Comparison of ENCODE assay signal across 24 cellular contexts in the genomic region with DNA sequence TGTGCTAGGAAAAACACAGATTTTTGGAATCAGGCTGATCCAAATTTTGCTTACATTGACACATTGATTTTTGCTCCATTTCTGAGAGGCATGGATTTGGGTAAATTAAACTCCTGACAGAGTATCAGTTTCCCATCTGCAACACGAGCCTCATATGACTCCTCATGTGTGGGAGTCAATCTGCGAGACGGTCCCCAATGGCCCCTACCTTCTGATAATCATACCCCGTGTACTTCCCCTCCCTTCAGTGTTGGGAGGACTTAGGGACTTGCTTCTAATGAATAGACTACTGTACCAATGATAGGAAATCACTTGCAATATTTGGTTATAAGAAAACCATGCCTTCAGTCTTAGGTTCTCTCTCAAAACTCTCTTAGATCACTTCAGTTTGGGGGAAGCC.
DNase-seq lines count a peak whose midpoint lies in the region; ATAC-seq and TF ChIP-seq lines count a peak whose summit lies in the region.
"Had no signal": no experiment of that assay in that cellular context is flagged by ENCODE, and none has a peak within 500 bp of the region (broad histone marks: within the 10 kb centered on the region; RNA-seq: fewer than 3 reads in every experiment).

No MANE protein-coding gene starts in this region.

- H3K27me3 ChIP-seq in Loucy (ENCODE audit: insufficient read depth, low read length, poor library complexity, severe bottlenecking) (no peaks in the 10 kb centered on the region), SJCRH30 (no peaks in the 10 kb centered on the region)
- H3K27me3 ChIP-seq: ovary, right atrium auricular region, spleen, suprapubic skin, vagina had no signal

- no peak for DNase-seq in activated naive CD4-positive, alpha-beta T cell treated with Interleukin-2 at 50 U/mL for 16 hours
- DNase-seq in central memory CD8-positive, alpha-beta T cell (ENCODE audit: low spot score in 2 of 2): no peak
- no peak for DNase-seq in SJCRH30
- DNase-seq: activated gamma-delta T cell; dermis blood vessel endothelial cell; DMS153; GDM1; glutamatergic neuron; H7; NCI-H2107; NCI-H510A treated with DMSO at 0.1 percent for 48 hours; ovary; spleen; stimulated activated CD8-positive, alpha-beta memory T cell treated with anti-CD3 and anti-CD28 coated beads, Interleukin-4, amount 100 ng/mL, for 48 hours had no signal

- H4K20me1 ChIP-seq in Loucy (ENCODE audit: insufficient read depth, low read length, poor library complexity, severe bottlenecking): no peaks in the 10 kb centered on the region

- peak overlapping the region; percentile 43; the same call in 1 of the 2 replicates for H2AFZ ChIP-seq in Loucy (ENCODE audit: low read length)

- peak overlapping the region; percentile 61 for H3K4me2 ChIP-seq in Loucy (ENCODE audit: low read depth, low read length, poor library complexity, severe bottlenecking)

- H3K4me3 ChIP-seq in Loucy (ENCODE audit: low read length, poor library complexity, severe bottlenecking) (peak overlapping the region; percentile 40), SJCRH30 (no peak overlapping the region)
- H3K4me3 ChIP-seq: ovary, right atrium auricular region, spleen, suprapubic skin, vagina had no signal

- H3K79me2 ChIP-seq in Loucy (ENCODE audit: insufficient read depth, low read length): no peaks in the 10 kb centered on the region

- H3K4me1 ChIP-seq in Loucy (ENCODE audit: insufficient read depth, low read length, poor library complexity, severe bottlenecking): peaks cover 35% of the 10 kb centered on the region
- H3K4me1 ChIP-seq in SJCRH30: peaks cover 9% of the 10 kb centered on the region
- H3K4me1 ChIP-seq: right atrium auricular region, suprapubic skin, vagina had no signal

- H3K4me1 Mint-ChIP-seq in activated naive CD4-positive, alpha-beta T cell treated with anti-CD3 and anti-CD28 coated beads, Interleukin-2, amount 50 U/mL, for 24 hours: peaks cover 58% of the 10 kb centered on the region
- peaks cover 62% of the 10 kb centered on the region for H3K4me1 Mint-ChIP-seq in central memory CD8-positive, alpha-beta T cell
- H3K4me1 Mint-ChIP-seq in stimulated activated naive CD8-positive, alpha-beta T cell treated with anti-CD3 and anti-CD28 coated beads, Interleukin-15, Interleukin-2, amounts not matched to agents 100 ng/mL and 50 ng/mL, for 24 hours (ENCODE audit: low read depth): peaks cover 68% of the 10 kb centered on the region
- H3K4me1 Mint-ChIP-seq: CD14-positive monocyte had no signal

- H3K27me3 Mint-ChIP-seq in activated naive CD4-positive, alpha-beta T cell treated with anti-CD3 and anti-CD28 coated beads, Interleukin-2, amount 50 U/mL, for 24 hours: no peaks in the 10 kb centered on the region
- peaks cover 2% of the 10 kb centered on the region for H3K27me3 Mint-ChIP-seq in central memory CD8-positive, alpha-beta T cell
- H3K27me3 Mint-ChIP-seq in stimulated activated naive CD8-positive, alpha-beta T cell treated with anti-CD3 and anti-CD28 coated beads, Interleukin-15, Interleukin-2, amounts not matched to agents 100 ng/mL and 50 ng/mL, for 24 hours: no peaks in the 10 kb centered on the region

- no peak for TF ChIP-seq CTCF in Loucy (conservative IDR thresholded peaks at IDR 0.05; ENCODE audit: low read length)

- no peaks in the 10 kb centered on the region for H3K9me2 ChIP-seq in Loucy (replicated peaks; ENCODE audit: low read depth, low read length)

- no peaks in the 10 kb centered on the region for H3K36me3 Mint-ChIP-seq in activated naive CD4-positive, alpha-beta T cell treated with anti-CD3 and anti-CD28 coated beads, Interleukin-2, amount 50 U/mL, for 24 hours
- H3K36me3 Mint-ChIP-seq in central memory CD8-positive, alpha-beta T cell (ENCODE audit: insufficient read depth): no peaks in the 10 kb centered on the region
- no peaks in the 10 kb centered on the region for H3K36me3 Mint-ChIP-seq in stimulated activated naive CD8-positive, alpha-beta T cell treated with anti-CD3 and anti-CD28 coated beads, Interleukin-15, Interleukin-2, amounts not matched to agents 100 ng/mL and 50 ng/mL, for 24 hours (ENCODE audit: low read depth)
- H3K36me3 Mint-ChIP-seq: CD14-positive monocyte had no signal

- H3K27ac Mint-ChIP-seq in activated naive CD4-positive, alpha-beta T cell treated with anti-CD3 and anti-CD28 coated beads, Interleukin-2, amount 50 U/mL, for 24 hours: peak overlapping the region; percentile 92
- peak overlapping the region; percentile 100 for H3K27ac Mint-ChIP-seq in central memory CD8-positive, alpha-beta T cell (ENCODE audit: low read depth)
- H3K27ac Mint-ChIP-seq in stimulated activated naive CD8-positive, alpha-beta T cell treated with anti-CD3 and anti-CD28 coated beads, Interleukin-15, Interleukin-2, amounts not matched to agents 100 ng/mL and 50 ng/mL, for 24 hours: peak overlapping the region; percentile 91
- H3K27ac Mint-ChIP-seq: CD14-positive monocyte; nephron; T-helper 1 cell treated with Interleukin-12 subunit alpha and Interleukin-12 subunit beta and Interleukin-4 antibody, amounts not matched to agents 30 μg/mL and 1 μg/mL, for 36 hours had no signal

- no peak for ATAC-seq in central memory CD8-positive, alpha-beta T cell (replicated peaks; ENCODE audit: extremely low read depth, poor library complexity, severe bottlenecking)
- no peak for ATAC-seq in HG03108 (IDR thresholded peaks at IDR 0.05; ENCODE audit: unreplicated experiment)

- H3K9me3 ChIP-seq in Loucy (ENCODE audit: insufficient read depth, low read depth, low read length) (no peaks in the 10 kb centered on the region), SJCRH30 (replicated peaks) (no peaks in the 10 kb centered on the region)
- H3K9me3 ChIP-seq: ovary, right atrium auricular region, spleen, suprapubic skin, vagina had no signal

- H3K4me3 Mint-ChIP-seq in activated naive CD4-positive, alpha-beta T cell treated with anti-CD3 and anti-CD28 coated beads, Interleukin-2, amount 50 U/mL, for 24 hours: peak overlapping the region; percentile 57
- peak overlapping the region; percentile 61 for H3K4me3 Mint-ChIP-seq in central memory CD8-positive, alpha-beta T cell
- peak overlapping the region; percentile 50 for H3K4me3 Mint-ChIP-seq in stimulated activated naive CD8-positive, alpha-beta T cell treated with anti-CD3 and anti-CD28 coated beads, Interleukin-15, Interleukin-2, amounts not matched to agents 100 ng/mL and 50 ng/mL, for 24 hours
- H3K4me3 Mint-ChIP-seq: CD14-positive monocyte; nephron; T-helper 1 cell treated with Interleukin-12 subunit alpha and Interleukin-12 subunit beta and Interleukin-4 antibody, amounts not matched to agents 30 μg/mL and 1 μg/mL, for 36 hours had no signal

- no peaks in the 10 kb centered on the region for H3F3A ChIP-seq in Loucy (ENCODE audit: low read depth)

- no peaks in the 10 kb centered on the region for H3K9me3 Mint-ChIP-seq in activated naive CD4-positive, alpha-beta T cell treated with anti-CD3 and anti-CD28 coated beads, Interleukin-2, amount 50 U/mL, for 24 hours
- H3K9me3 Mint-ChIP-seq in central memory CD8-positive, alpha-beta T cell: no peaks in the 10 kb centered on the region
- no peaks in the 10 kb centered on the region for H3K9me3 Mint-ChIP-seq in stimulated activated naive CD8-positive, alpha-beta T cell treated with anti-CD3 and anti-CD28 coated beads, Interleukin-15, Interleukin-2, amounts not matched to agents 100 ng/mL and 50 ng/mL, for 24 hours
- H3K9me3 Mint-ChIP-seq: CD14-positive monocyte; nephron; T-helper 1 cell treated with Interleukin-12 subunit alpha and Interleukin-12 subunit beta and Interleukin-4 antibody, amounts not matched to agents 30 μg/mL and 1 μg/mL, for 36 hours had no signal

- H3K9ac ChIP-seq in Loucy (ENCODE audit: low read depth, low read length, poor library complexity, severe bottlenecking): peak overlapping the region; percentile 38

- no peaks in the 10 kb centered on the region for H3K36me3 ChIP-seq in Loucy (ENCODE audit: insufficient read depth, low read length)
- no peaks in the 10 kb centered on the region for H3K36me3 ChIP-seq in SJCRH30
- H3K36me3 ChIP-seq: ovary, right atrium auricular region, spleen, suprapubic skin, vagina had no signal

- H3K27ac ChIP-seq in SJCRH30: no peak overlapping the region
- H3K27ac ChIP-seq: ovary, right atrium auricular region, suprapubic skin, vagina had no signal
